Comparison of ENCODE assay signal across 17 cellular contexts in genomic region chr6:7195330-7196018, GRCh38.
DNase-seq lines count a peak whose midpoint lies in the region; ATAC-seq and TF ChIP-seq lines count a peak whose summit lies in the region.
"Had no signal": no experiment of that assay in that cellular context is flagged by ENCODE, and none has a peak within 500 bp of the region (broad histone marks: within the 10 kb centered on the region; RNA-seq: fewer than 3 reads in every experiment).

No MANE protein-coding gene starts in this region.

- no peaks in the 10 kb centered on the region for H3K9me3 ChIP-seq in left lung
- H3K9me3 ChIP-seq: A549, right atrium auricular region, tibial artery had no signal

- peaks cover 0 to 31% of the 10 kb centered on the region in 2 donors for H3K36me3 ChIP-seq in left lung

- peaks cover 40% of the 10 kb centered on the region for H3K36me3 Mint-ChIP-seq in activated CD4-positive, alpha-beta T cell treated with anti-CD3 and anti-CD28 coated beads, Interleukin-2, amount 10 ng/mL, durations not matched to agents 24 days and 14 days (ENCODE audit: low read depth)
- peaks cover 41% of the 10 kb centered on the region for H3K36me3 Mint-ChIP-seq in activated CD8-positive, alpha-beta T cell treated with anti-CD3 and anti-CD28 coated beads for 36 hours (ENCODE audit: low read depth)
- peaks cover 66% of the 10 kb centered on the region for H3K36me3 Mint-ChIP-seq in stimulated activated effector memory CD8-positive, alpha-beta T cell treated with anti-CD3 and anti-CD28 coated beads, Interleukin-12 subunit alpha, Interleukin-12 subunit beta, amount 100 ng/mL, for 72 hours

- peaks cover 5 to 11% of the 10 kb centered on the region in 2 donors for H3K4me1 ChIP-seq in left lung
- H3K4me1 ChIP-seq: A549 had no signal

- peak; percentile 45 for ATAC-seq in activated CD8-positive, alpha-beta T cell treated with anti-CD3 and anti-CD28 coated beads for 36 hours
- peak; percentile 65 for ATAC-seq in left lung
- ATAC-seq in stimulated activated effector memory CD8-positive, alpha-beta T cell treated with anti-CD3 and anti-CD28 coated beads, Interleukin-12 subunit alpha, Interleukin-12 subunit beta, amount 100 ng/mL, for 72 hours = no peak
- ATAC-seq: A549 had no signal

- H3K27me3 Mint-ChIP-seq in activated CD4-positive, alpha-beta T cell treated with anti-CD3 and anti-CD28 coated beads, Interleukin-2, amount 10 ng/mL, durations not matched to agents 24 days and 14 days = no peaks in the 10 kb centered on the region
- H3K27me3 Mint-ChIP-seq in activated CD8-positive, alpha-beta T cell treated with anti-CD3 and anti-CD28 coated beads for 36 hours = no peaks in the 10 kb centered on the region

- no peaks in the 10 kb centered on the region for H3K9me3 Mint-ChIP-seq in activated CD4-positive, alpha-beta T cell treated with anti-CD3 and anti-CD28 coated beads, Interleukin-2, amount 10 ng/mL, durations not matched to agents 24 days and 14 days
- no peaks in the 10 kb centered on the region for H3K9me3 Mint-ChIP-seq in activated CD8-positive, alpha-beta T cell treated with anti-CD3 and anti-CD28 coated beads for 36 hours
- H3K9me3 Mint-ChIP-seq in stimulated activated effector memory CD8-positive, alpha-beta T cell treated with anti-CD3 and anti-CD28 coated beads, Interleukin-12 subunit alpha, Interleukin-12 subunit beta, amount 100 ng/mL, for 72 hours = no peaks in the 10 kb centered on the region

- DNase-seq in activated CD4-positive, alpha-beta T cell treated with anti-CD3 and anti-CD28 coated beads, Interleukin-2, amount 10 ng/mL, durations not matched to agents 24 days and 14 days = no peak
- no peak for DNase-seq in activated CD4-positive, alpha-beta T cell treated with anti-CD3 and anti-CD28 coated beads, Interleukin-2, amount 50 U/mL, for 4 hours
- no peak for DNase-seq in activated CD8-positive, alpha-beta T cell treated with anti-CD3 and anti-CD28 coated beads for 36 hours
- DNase-seq in left lung (no peak), NCI-H146 treated with DMSO at 0.1 percent for 48 hours (lab: John Stamatoyannopoulos, UW; ENCODE audit: unreplicated experiment) (no peak), posterior cingulate gyrus (no peak), COLO829 (ENCODE audit: low spot score) (no peak)
- no peak for DNase-seq in stimulated activated effector memory CD8-positive, alpha-beta T cell treated with anti-CD3 and anti-CD28 coated beads, Interleukin-12 subunit alpha, Interleukin-12 subunit beta, amount 100 ng/mL, for 72 hours (ENCODE audit: low spot score in 2 of 2)
- DNase-seq: activated CD4-positive, alpha-beta T cell treated with anti-CD3 and anti-CD28 coated beads for 4 hours; activated naive CD4-positive, alpha-beta T cell treated with anti-CD3 and anti-CD28 coated beads, Interleukin-2, amount 50 U/mL, for 16 hours; DMS79 treated with DMSO at 0.1 percent for 48 hours; Karpas-422; left ventricle myocardium superior; NCI-H2107; tibial artery had no signal

- H3K27ac ChIP-seq in left lung = no peak overlapping the region
- H3K27ac ChIP-seq: A549, tibial artery had no signal

- H3K27ac Mint-ChIP-seq in activated CD4-positive, alpha-beta T cell treated with anti-CD3 and anti-CD28 coated beads, Interleukin-2, amount 10 ng/mL, durations not matched to agents 24 days and 14 days = peak overlapping the region; percentile 40
- H3K27ac Mint-ChIP-seq in activated CD8-positive, alpha-beta T cell treated with anti-CD3 and anti-CD28 coated beads for 36 hours = peak overlapping the region; percentile 70
- H3K27ac Mint-ChIP-seq in stimulated activated effector memory CD8-positive, alpha-beta T cell treated with anti-CD3 and anti-CD28 coated beads, Interleukin-12 subunit alpha, Interleukin-12 subunit beta, amount 100 ng/mL, for 72 hours = peak overlapping the region; percentile 73

- H3K4me3 Mint-ChIP-seq in activated CD4-positive, alpha-beta T cell treated with anti-CD3 and anti-CD28 coated beads, Interleukin-2, amount 10 ng/mL, durations not matched to agents 24 days and 14 days = peak overlapping the region; percentile 36
- H3K4me3 Mint-ChIP-seq in activated CD8-positive, alpha-beta T cell treated with anti-CD3 and anti-CD28 coated beads for 36 hours = peak overlapping the region; percentile 46
- no peak overlapping the region for H3K4me3 Mint-ChIP-seq in stimulated activated effector memory CD8-positive, alpha-beta T cell treated with anti-CD3 and anti-CD28 coated beads, Interleukin-12 subunit alpha, Interleukin-12 subunit beta, amount 100 ng/mL, for 72 hours

- no peak overlapping the region for H3K4me3 ChIP-seq in left lung
- H3K4me3 ChIP-seq: A549, right atrium auricular region, tibial artery had no signal

- peaks cover 13% of the 10 kb centered on the region for H3K4me1 Mint-ChIP-seq in activated CD4-positive, alpha-beta T cell treated with anti-CD3 and anti-CD28 coated beads, Interleukin-2, amount 10 ng/mL, durations not matched to agents 24 days and 14 days
- H3K4me1 Mint-ChIP-seq in activated CD8-positive, alpha-beta T cell treated with anti-CD3 and anti-CD28 coated beads for 36 hours (ENCODE audit: low read depth) = peaks cover 33% of the 10 kb centered on the region
- H3K4me1 Mint-ChIP-seq in stimulated activated effector memory CD8-positive, alpha-beta T cell treated with anti-CD3 and anti-CD28 coated beads, Interleukin-12 subunit alpha, Interleukin-12 subunit beta, amount 100 ng/mL, for 72 hours = peaks cover 8% of the 10 kb centered on the region

- no peak for TF ChIP-seq CTCF in activated CD8-positive, alpha-beta T cell treated with anti-CD3 and anti-CD28 coated beads for 36 hours (IDR thresholded peaks at IDR 0.05)
- TF ChIP-seq CTCF in left lung (IDR thresholded peaks at IDR 0.05) = no peak

- POLR2A ChIA-PET in activated CD8-positive, alpha-beta T cell treated with anti-CD3 and anti-CD28 coated beads for 36 hours (lab: Charles Lee) = interaction anchor here (0.8 kb wide), 1 partner anchor 10 kb away, joined by 3 read pairs; no protein-coding TSS in a partner anchor

- intact Hi-C loops in activated CD4-positive, alpha-beta T cell treated with anti-CD3 and anti-CD28 coated beads, Interleukin-2, amount 10 ng/mL, durations not matched to agents 24 days and 14 days (cut with micrococcal nuclease) = no loop called here
- intact Hi-C loops in activated CD8-positive, alpha-beta T cell treated with anti-CD3 and anti-CD28 coated beads for 36 hours (cut with micrococcal nuclease) = no loop called here
- intact Hi-C loops in left lung (cut with DNase I) (no loop called here), posterior cingulate gyrus (cut with DNase I) (no loop called here)

- CTCF ChIA-PET in activated CD8-positive, alpha-beta T cell treated with anti-CD3 and anti-CD28 coated beads for 36 hours (lab: Charles Lee) = no interaction called here

- H3K27me3 ChIP-seq in left lung = no peaks in the 10 kb centered on the region
- H3K27me3 ChIP-seq: right atrium auricular region, tibial artery had no signal
